16 cellular contexts compared by ENCODE assay signal in genomic region chr4:679571-680083, GRCh38. TPM values are rescaled to one million over a fixed set of nuclear protein-coding genes. Genes with fewer than 3 reads are reported as not detected.
"Had no signal": no experiment of that assay in that cellular context is flagged by ENCODE, and none has a peak within 500 bp of the region (broad histone marks: within the 10 kb centered on the region; RNA-seq: fewer than 3 reads in every experiment).

No MANE protein-coding gene starts in this region.

- H3K36me3 Mint-ChIP-seq: naive thymus-derived CD8-positive, alpha-beta T cell had no signal

- H3K27me3 Mint-ChIP-seq: activated naive CD8-positive, alpha-beta T cell treated with anti-CD3 and anti-CD28 coated beads, Interleukin-2, amount 50 U/mL, for 24 hours; naive thymus-derived CD8-positive, alpha-beta T cell had no signal

- H3K4me3 Mint-ChIP-seq: activated naive CD4-positive, alpha-beta T cell treated with anti-CD3 and anti-CD28 coated beads for 36 hours; activated naive CD8-positive, alpha-beta T cell treated with anti-CD3 and anti-CD28 coated beads, Interleukin-2, amount 50 U/mL, for 24 hours had no signal

- DNase-seq: activated CD4-positive, alpha-beta T cell treated with anti-CD3 and anti-CD28 coated beads, Interleukin-2, amount 50 U/mL, for 48 hours; activated naive CD4-positive, alpha-beta T cell treated with anti-CD3 and anti-CD28 coated beads for 36 hours; activated naive CD8-positive, alpha-beta T cell treated with anti-CD3 and anti-CD28 coated beads, Interleukin-2, amount 50 U/mL, for 24 hours; endodermal cell; gastrocnemius medialis; naive thymus-derived CD8-positive, alpha-beta T cell; stimulated activated CD4-positive, alpha-beta T cell treated with anti-CD3 and anti-CD28 coated beads, Interleukin-1b, Interleukin-23, amount 100 ng/mL, for 48 hours; T-helper 9 cell; tibial artery had no signal

- H3K27ac ChIP-seq: ascending aorta, heart left ventricle, tibial artery, vagina had no signal

- ATAC-seq: activated naive CD8-positive, alpha-beta T cell treated with anti-CD3 and anti-CD28 coated beads, Interleukin-2, amount 50 U/mL, for 24 hours; gastrocnemius medialis; heart left ventricle; naive thymus-derived CD8-positive, alpha-beta T cell; sciatic nerve had no signal

- H3K9me3 Mint-ChIP-seq: activated naive CD4-positive, alpha-beta T cell treated with anti-CD3 and anti-CD28 coated beads for 36 hours; activated naive CD8-positive, alpha-beta T cell treated with anti-CD3 and anti-CD28 coated beads, Interleukin-2, amount 50 U/mL, for 24 hours; activated T-helper 2 cell treated with anti-CD3 and anti-CD28 coated beads, Interferon-gamma antibody, Interleukin-2, Interleukin-4, amounts not matched to agents 10 μg/mL and 5 μg/mL and 100 μg/mL, durations not matched to agents 14 hours and 24 hours and 36 hours; endodermal cell; naive thymus-derived CD8-positive, alpha-beta T cell had no signal

- H3K27ac Mint-ChIP-seq: activated naive CD4-positive, alpha-beta T cell treated with anti-CD3 and anti-CD28 coated beads for 36 hours; activated naive CD8-positive, alpha-beta T cell treated with anti-CD3 and anti-CD28 coated beads, Interleukin-2, amount 50 U/mL, for 24 hours; activated T-helper 2 cell treated with anti-CD3 and anti-CD28 coated beads, Interferon-gamma antibody, Interleukin-2, Interleukin-4, amounts not matched to agents 10 μg/mL and 5 μg/mL and 100 μg/mL, durations not matched to agents 14 hours and 24 hours and 36 hours; endodermal cell had no signal

RNA-seq across cellular contexts. Expression of gene ATP5ME, which starts 5.6 kb away (rescaled TPM):
- total RNA-seq: ascending aorta had no signal

RNA-seq across cellular contexts. Expression of gene SLC49A3, which starts 9.3 kb away (rescaled TPM):
- total RNA-seq: activated naive CD4-positive, alpha-beta T cell treated with anti-CD3 and anti-CD28 coated beads for 36 hours had no signal

RNA-seq across cellular contexts. Expression of gene PDE6B, which starts 54.3 kb away (rescaled TPM):
- total RNA-seq: ascending aorta, bronchial epithelial cell, gastrocnemius medialis, osteoblast had no signal
